9 cellular contexts compared by ENCODE assay signal in genomic region chr3:78804251-78805037, GRCh38.
A peak's percentile ranks its signal among the peaks of the same experiment; 100 is the strongest.
DNase-seq lines count a peak whose midpoint lies in the region; ATAC-seq and TF ChIP-seq lines count a peak whose summit lies in the region.
"Had no signal": no experiment of that assay in that cellular context is flagged by ENCODE, and none has a peak within 500 bp of the region (broad histone marks: within the 10 kb centered on the region; RNA-seq: fewer than 3 reads in every experiment).

No MANE protein-coding gene starts in this region.

- no peak overlapping the region for H3K4me3 ChIP-seq in fibroblast of the aortic adventitia (ENCODE audit: low read depth, low read length)
- H3K4me3 ChIP-seq in skeletal muscle cell (ENCODE audit: low read depth, low read length), result no peak overlapping the region

- TF ChIP-seq CTCF in fibroblast of the aortic adventitia (IDR thresholded peaks at IDR 0.05; ENCODE audit: insufficient read depth, low read length), result no peak

- DNase-seq in EL (peak; percentile 8), NCI-H69 (lab: John Stamatoyannopoulos, UW) (peak; percentile 10), fibroblast of the aortic adventitia (ENCODE audit: low read depth) (peak; percentile 85), skeletal muscle cell (ENCODE audit: low read depth) (peak; percentile 54), NCI-H2029 (lab: John Stamatoyannopoulos, UW) (no peak)
- DNase-seq in activated CD4-positive, CD25-positive, alpha-beta regulatory T cell (lab: John Stamatoyannopoulos, UW), result no peak
- DNase-seq: activated CD4-positive, alpha-beta T cell treated with anti-CD3 and anti-CD28 coated beads for 4 hours; stimulated activated naive CD4-positive, alpha-beta T cell had no signal

- ATAC-seq in HG03095 (IDR thresholded peaks at IDR 0.05; ENCODE audit: unreplicated experiment), result no peak

Comparison
In these comparisons a context has a peak if more than half of its experiments do, and no peak if none do; other contexts are left out.
1. DNase-seq: peak in EL (single experiment), NCI-H69 (single experiment), fibroblast of the aortic adventitia (single experiment) and skeletal muscle cell (single experiment); none in activated CD4-positive, CD25-positive, alpha-beta regulatory T cell (0 of 4) and NCI-H2029 (single experiment).